Comparison of ENCODE assay signal across 1 cellular context in genomic region chr14:73718742-73719251, GRCh38.
TF ChIP-seq lines count a peak whose summit lies in the region.

No MANE protein-coding gene starts in this region.

TF ChIP-seq in H1, 55 proteins besides CTCF, POLR2A, EP300 and RAD21:
- no peak for TF ChIP-seq POU5F1 (IDR thresholded peaks at IDR 0.05; ENCODE audit: low read depth, low read length)
- peak in 1 of 2 experiments; percentile 64; a peak in 1 of 4 replicates for TF ChIP-seq HDAC2 (IDR thresholded peaks at IDR 0.05; ENCODE audit: borderline replicate concordance in 1 of 2, low read depth in 2 of 2, low read length in 2 of 2)
- no peak for TF ChIP-seq MAFK (IDR thresholded peaks at IDR 0.05; ENCODE audit: low read depth, low read length)
- no peak for TF ChIP-seq TBP (IDR thresholded peaks at IDR 0.05; ENCODE audit: low read depth, low read length)
- TF ChIP-seq KDM4A (IDR thresholded peaks at IDR 0.05; ENCODE audit: low read depth, low read length, severe bottlenecking), result peak; percentile 33
- no peak for TF ChIP-seq CEBPB (IDR thresholded peaks at IDR 0.05; ENCODE audit: low read depth, low read length)
- peak; percentile 86 for TF ChIP-seq RFX5 (IDR thresholded peaks at IDR 0.05; ENCODE audit: borderline replicate concordance, low read depth, low read length)
- no peak for TF ChIP-seq TCF12 (IDR thresholded peaks at IDR 0.05; ENCODE audit: low read depth, low read length)
- no peak for TF ChIP-seq SRF (IDR thresholded peaks at IDR 0.05; ENCODE audit: low read depth, low read length)
- TF ChIP-seq RXRA (IDR thresholded peaks at IDR 0.05; ENCODE audit: insufficient read depth, low read depth, low read length), result no peak
- no peak for TF ChIP-seq SIN3A (conservative IDR thresholded peaks at IDR 0.05 in 1 of 2, IDR thresholded peaks at IDR 0.05 in 1 of 2; ENCODE audit: low read depth in 1 of 2, low read length in 2 of 2)
- no peak for TF ChIP-seq KDM5A (IDR thresholded peaks at IDR 0.05; ENCODE audit: low read length)
- TF ChIP-seq CBX8 (IDR thresholded peaks at IDR 0.05; ENCODE audit: borderline replicate concordance, low read depth, low read length), result no peak
- no peak for TF ChIP-seq TEAD4 (IDR thresholded peaks at IDR 0.05; ENCODE audit: low read depth, low read length)
- no peak for TF ChIP-seq BCL11A (IDR thresholded peaks at IDR 0.05; ENCODE audit: low read depth in 2 of 2, low read length in 2 of 2)
- no peak for TF ChIP-seq SP4 (IDR thresholded peaks at IDR 0.05; ENCODE audit: low read length)
- TF ChIP-seq, protein P1, sequence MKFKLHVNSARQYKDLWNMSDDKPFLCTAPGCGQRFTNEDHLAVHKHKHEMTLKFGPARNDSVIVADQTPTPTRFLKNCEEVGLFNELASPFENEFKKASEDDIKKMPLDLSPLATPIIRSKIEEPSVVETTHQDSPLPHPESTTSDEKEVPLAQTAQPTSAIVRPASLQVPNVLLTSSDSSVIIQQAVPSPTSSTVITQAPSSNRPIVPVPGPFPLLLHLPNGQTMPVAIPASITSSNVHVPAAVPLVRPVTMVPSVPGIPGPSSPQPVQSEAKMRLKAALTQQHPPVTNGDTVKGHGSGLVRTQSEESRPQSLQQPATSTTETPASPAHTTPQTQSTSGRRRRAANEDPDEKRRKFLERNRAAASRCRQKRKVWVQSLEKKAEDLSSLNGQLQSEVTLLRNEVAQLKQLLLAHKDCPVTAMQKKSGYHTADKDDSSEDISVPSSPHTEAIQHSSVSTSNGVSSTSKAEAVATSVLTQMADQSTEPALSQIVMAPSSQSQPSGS (IDR thresholded peaks at IDR 0.05; ENCODE audit: low read length), result no peak
- no peak for TF ChIP-seq CHD1 (IDR thresholded peaks at IDR 0.05; ENCODE audit: low read depth, low read length)
- TF ChIP-seq SAP30 (IDR thresholded peaks at IDR 0.05; ENCODE audit: insufficient read depth, insufficient replicate concordance, low read length), result no peak
- TF ChIP-seq SP1 (IDR thresholded peaks at IDR 0.05; ENCODE audit: low read depth, low read length), result no peak
- no peak for TF ChIP-seq GABPA (IDR thresholded peaks at IDR 0.05; ENCODE audit: borderline replicate concordance, insufficient read depth, low read length)
- peak; percentile 95 for TF ChIP-seq CREB1 (IDR thresholded peaks at IDR 0.05)
- TF ChIP-seq SIRT6 (IDR thresholded peaks at IDR 0.05; ENCODE audit: low read length), result no peak
- TF ChIP-seq RBBP5 (IDR thresholded peaks at IDR 0.05; ENCODE audit: borderline replicate concordance, low read depth, low read length), result no peak
- TF ChIP-seq PHF8 (conservative IDR thresholded peaks at IDR 0.05; ENCODE audit: low read depth, low read length), result peak; percentile 70
- TF ChIP-seq JUND (IDR thresholded peaks at IDR 0.05; ENCODE audit: low read length), result peak; percentile 58; the same call in 1 of the 2 replicates
- TF ChIP-seq HDAC6 (IDR thresholded peaks at IDR 0.05; ENCODE audit: low read depth, low read length), result no peak
- TF ChIP-seq FOSL1 (IDR thresholded peaks at IDR 0.05; ENCODE audit: insufficient read depth, low read depth, low read length), result no peak
- no peak for TF ChIP-seq NANOG (IDR thresholded peaks at IDR 0.05; ENCODE audit: insufficient read depth, low read depth, low read length, poor library complexity, severe bottlenecking)
- peak; percentile 39 for TF ChIP-seq ASH2L (IDR thresholded peaks at IDR 0.05; ENCODE audit: low read length)
- no peak for TF ChIP-seq GTF2F1 (IDR thresholded peaks at IDR 0.05; ENCODE audit: borderline replicate concordance, low read depth, low read length)
- TF ChIP-seq POLR2AphosphoS5 (IDR thresholded peaks at IDR 0.05; ENCODE audit: low read depth, low read length), result no peak
- no peak for TF ChIP-seq ZNF274 (IDR thresholded peaks at IDR 0.05; ENCODE audit: borderline replicate concordance, extremely low read depth, low read length)
- TF ChIP-seq CBX5 (IDR thresholded peaks at IDR 0.05; ENCODE audit: low read depth, low read length), result no peak
- TF ChIP-seq TAF1 (IDR thresholded peaks at IDR 0.05; ENCODE audit: low read depth, low read length), result peak; percentile 32; the same call in 1 of the 2 replicates
